In the genomic region with DNA sequence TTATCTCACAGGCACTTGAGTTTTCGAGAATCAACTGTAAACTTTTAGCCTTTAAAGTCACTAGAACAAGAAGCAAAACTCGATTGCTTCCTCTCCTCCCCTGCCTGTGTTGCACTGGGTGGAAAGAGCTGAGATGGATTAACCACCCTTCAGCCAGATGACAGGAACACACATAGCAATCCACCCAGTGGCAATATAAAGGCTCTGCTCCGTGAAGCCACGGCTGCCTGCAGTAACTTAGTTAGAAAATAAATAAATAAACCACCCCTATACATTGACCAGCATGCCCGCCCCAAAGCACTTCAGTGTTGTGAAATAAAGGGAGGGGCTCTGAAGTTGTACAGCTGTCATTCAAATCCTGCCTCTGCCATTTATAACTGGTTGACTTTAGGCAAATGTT, we compare ENCODE assay signal across 21 cellular contexts.
"Had no signal": no experiment of that assay in that cellular context is flagged by ENCODE, and none has a peak within 500 bp of the region (broad histone marks: within the 10 kb centered on the region; RNA-seq: fewer than 3 reads in every experiment).

No MANE protein-coding gene starts in this region.

- H3K36me3 ChIP-seq: right atrium auricular region, tibial nerve had no signal

- H3K4me3 ChIP-seq: right atrium auricular region, tibial nerve had no signal

- H3K27ac ChIP-seq: epithelial cell of prostate, right atrium auricular region, tibial nerve had no signal

- ATAC-seq: activated CD8-positive, alpha-beta T cell treated with anti-CD3 and anti-CD28 coated beads for 36 hours; activated naive CD8-positive, alpha-beta T cell treated with anti-CD3 and anti-CD28 coated beads, Interleukin-2, amount 50 U/mL, for 24 hours; activated T-cell treated with anti-CD3 and anti-CD28 coated beads, Interleukin-2, amount 50 U/mL, for 4 hours; left colon; naive thymus-derived CD8-positive, alpha-beta T cell; T-helper 17 cell had no signal

- DNase-seq: activated B cell treated with CpG ODN at 0.5 μM for 24 hours; activated CD4-positive, alpha-beta T cell treated with anti-CD3 and anti-CD28 coated beads, Interleukin-2, amount 50 U/mL, for 1 hour; activated CD8-positive, alpha-beta T cell treated with anti-CD3 and anti-CD28 coated beads for 36 hours; activated naive CD8-positive, alpha-beta T cell treated with anti-CD3 and anti-CD28 coated beads, Interleukin-2, amount 50 U/mL, for 24 hours; activated T-cell treated with anti-CD3 and anti-CD28 coated beads, Interleukin-2, amount 50 U/mL, for 4 hours; amygdala; dermis blood vessel endothelial cell; effector CD4-positive, alpha-beta T cell; kidney; left colon; naive thymus-derived CD8-positive, alpha-beta T cell; occipital lobe; stimulated activated naive CD4-positive, alpha-beta T cell treated with Interleukin-2 at 50 U/mL for 16 hours; T-helper 17 cell; T1000 had no signal

- FAIRE-seq: endometrium, frontal cortex, kidney, urothelium cell line had no signal

- H3K27me3 ChIP-seq: right atrium auricular region, tibial nerve had no signal
